In genomic region chr6:158031445-158032353, GRCh38 we compare ENCODE assay signal across 1 cellular context.
TF ChIP-seq lines count a peak whose summit lies in the region.

No MANE protein-coding gene starts in this region.

TF ChIP-seq in HepG2, 621 proteins besides CTCF, POLR2A, EP300 and RAD21 (continues in another document):
- TF ChIP-seq THRA (CRISPR knock-in tag; IDR thresholded peaks at IDR 0.05; ENCODE audit: borderline replicate concordance) (peak; percentile 70; the same call in 1 of the 2 replicates), ZBTB33 (CRISPR knock-in tag; IDR thresholded peaks at IDR 0.05) (peak; percentile 69), ZNF263 (CRISPR knock-in tag; IDR thresholded peaks at IDR 0.05) (peak; percentile 87), ZNF580 (CRISPR knock-in tag; IDR thresholded peaks at IDR 0.05; ENCODE audit: borderline replicate concordance, low read depth) (no peak), ZC3H13 (CRISPR knock-in tag; IDR thresholded peaks at IDR 0.05) (no peak), ZBTB8A (CRISPR knock-in tag; IDR thresholded peaks at IDR 0.05; ENCODE audit: borderline replicate concordance, low read depth) (no peak), NPAS2 (CRISPR knock-in tag; IDR thresholded peaks at IDR 0.05; ENCODE audit: borderline replicate concordance) (no peak), ZFP41 (CRISPR knock-in tag; IDR thresholded peaks at IDR 0.05; ENCODE audit: borderline replicate concordance) (no peak), ZBTB38 (CRISPR knock-in tag; IDR thresholded peaks at IDR 0.05) (peak; percentile 58; the same call in 1 of the 2 replicates), ZNF329 (CRISPR knock-in tag; IDR thresholded peaks at IDR 0.05; ENCODE audit: low read depth) (no peak), ZNF501 (CRISPR knock-in tag; IDR thresholded peaks at IDR 0.05) (0 out of 2 replicates have a peak, but pooled peaks have one; percentile 27), AKAP8 (CRISPR knock-in tag; IDR thresholded peaks at IDR 0.05) (0 out of 2 replicates have a peak, but pooled peaks have one; percentile 67), ZNF740 (CRISPR knock-in tag; IDR thresholded peaks at IDR 0.05) (0 out of 2 replicates have a peak, but pooled peaks have one; percentile 63), MYC (CRISPR knock-in tag; IDR thresholded peaks at IDR 0.05; ENCODE audit: borderline replicate concordance) (no peak), SOX6 (IDR thresholded peaks at IDR 0.05) (no peak), SOX6 (CRISPR knock-in tag; IDR thresholded peaks at IDR 0.05) (0 out of 2 replicates have a peak, but pooled peaks have one; percentile 17), RXRA (CRISPR knock-in tag; IDR thresholded peaks at IDR 0.05) (peak; percentile 51; the same call in 1 of the 2 replicates), FOXJ3 (CRISPR knock-in tag; IDR thresholded peaks at IDR 0.05; ENCODE audit: borderline replicate concordance) (no peak), ZBTB14 (CRISPR knock-in tag; IDR thresholded peaks at IDR 0.05) (no peak), SALL2 (CRISPR knock-in tag; IDR thresholded peaks at IDR 0.05) (no peak), TBX3 (IDR thresholded peaks at IDR 0.05; ENCODE audit: borderline replicate concordance) (no peak), ZNF687 (CRISPR knock-in tag; IDR thresholded peaks at IDR 0.05) (peak; percentile 71), GPBP1L1 (CRISPR knock-in tag; IDR thresholded peaks at IDR 0.05) (no peak), SMARCC2 (IDR thresholded peaks at IDR 0.05) (no peak), FOXA1 (IDR thresholded peaks at IDR 0.05) (no peak), FOXA1 (CRISPR knock-in tag; IDR thresholded peaks at IDR 0.05) (no peak), ZNF546 (CRISPR knock-in tag; conservative IDR thresholded peaks at IDR 0.05) (no peak), NR2F6 (IDR thresholded peaks at IDR 0.05) (no peak), NR2F6 (CRISPR knock-in tag; IDR thresholded peaks at IDR 0.05) (0 out of 2 replicates have a peak, but pooled peaks have one; percentile 22), POLR2G (IDR thresholded peaks at IDR 0.05; ENCODE audit: low read depth, low read length) (peak; percentile 26; the same call in 1 of the 2 replicates), NFKBIZ (CRISPR knock-in tag; IDR thresholded peaks at IDR 0.05) (no peak), MXD3 (CRISPR knock-in tag; IDR thresholded peaks at IDR 0.05) (no peak), ZFP62 (CRISPR knock-in tag; IDR thresholded peaks at IDR 0.05) (no peak), BORCS8-MEF2B (CRISPR knock-in tag; IDR thresholded peaks at IDR 0.05) (0 out of 2 replicates have a peak, but pooled peaks have one; percentile 24), ZKSCAN5 (CRISPR knock-in tag; IDR thresholded peaks at IDR 0.05) (no peak), SP140L (CRISPR knock-in tag; IDR thresholded peaks at IDR 0.05; ENCODE audit: borderline replicate concordance) (no peak)
- TF ChIP-seq, protein P1, sequence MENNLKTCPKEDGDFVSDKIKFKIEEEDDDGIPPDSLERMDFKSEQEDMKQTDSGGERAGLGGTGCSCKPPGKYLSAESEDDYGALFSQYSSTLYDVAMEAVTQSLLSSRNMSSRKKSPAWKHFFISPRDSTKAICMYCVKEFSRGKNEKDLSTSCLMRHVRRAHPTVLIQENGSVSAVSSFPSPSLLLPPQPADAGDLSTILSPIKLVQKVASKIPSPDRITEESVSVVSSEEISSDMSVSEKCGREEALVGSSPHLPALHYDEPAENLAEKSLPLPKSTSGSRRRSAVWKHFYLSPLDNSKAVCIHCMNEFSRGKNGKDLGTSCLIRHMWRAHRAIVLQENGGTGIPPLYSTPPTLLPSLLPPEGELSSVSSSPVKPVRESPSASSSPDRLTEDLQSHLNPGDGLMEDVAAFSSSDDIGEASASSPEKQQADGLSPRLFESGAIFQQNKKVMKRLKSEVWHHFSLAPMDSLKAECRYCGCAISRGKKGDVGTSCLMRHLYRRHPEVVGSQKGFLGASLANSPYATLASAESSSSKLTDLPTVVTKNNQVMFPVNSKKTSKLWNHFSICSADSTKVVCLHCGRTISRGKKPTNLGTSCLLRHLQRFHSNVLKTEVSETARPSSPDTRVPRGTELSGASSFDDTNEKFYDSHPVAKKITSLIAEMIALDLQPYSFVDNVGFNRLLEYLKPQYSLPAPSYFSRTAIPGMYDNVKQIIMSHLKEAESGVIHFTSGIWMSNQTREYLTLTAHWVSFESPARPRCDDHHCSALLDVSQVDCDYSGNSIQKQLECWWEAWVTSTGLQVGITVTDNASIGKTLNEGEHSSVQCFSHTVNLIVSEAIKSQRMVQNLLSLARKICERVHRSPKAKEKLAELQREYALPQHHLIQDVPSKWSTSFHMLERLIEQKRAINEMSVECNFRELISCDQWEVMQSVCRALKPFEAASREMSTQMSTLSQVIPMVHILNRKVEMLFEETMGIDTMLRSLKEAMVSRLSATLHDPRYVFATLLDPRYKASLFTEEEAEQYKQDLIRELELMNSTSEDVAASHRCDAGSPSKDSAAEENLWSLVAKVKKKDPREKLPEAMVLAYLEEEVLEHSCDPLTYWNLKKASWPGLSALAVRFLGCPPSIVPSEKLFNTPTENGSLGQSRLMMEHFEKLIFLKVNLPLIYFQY (CRISPR knock-in tag; IDR thresholded peaks at IDR 0.05; ENCODE audit: borderline replicate concordance): no peak
- TF ChIP-seq, protein P2, sequence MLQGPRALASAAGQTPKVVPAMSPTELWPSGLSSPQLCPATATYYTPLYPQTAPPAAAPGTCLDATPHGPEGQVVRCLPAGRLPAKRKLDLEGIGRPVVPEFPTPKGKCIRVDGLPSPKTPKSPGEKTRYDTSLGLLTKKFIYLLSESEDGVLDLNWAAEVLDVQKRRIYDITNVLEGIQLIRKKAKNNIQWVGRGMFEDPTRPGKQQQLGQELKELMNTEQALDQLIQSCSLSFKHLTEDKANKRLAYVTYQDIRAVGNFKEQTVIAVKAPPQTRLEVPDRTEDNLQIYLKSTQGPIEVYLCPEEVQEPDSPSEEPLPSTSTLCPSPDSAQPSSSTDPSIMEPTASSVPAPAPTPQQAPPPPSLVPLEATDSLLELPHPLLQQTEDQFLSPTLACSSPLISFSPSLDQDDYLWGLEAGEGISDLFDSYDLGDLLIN (CRISPR knock-in tag; IDR thresholded peaks at IDR 0.05; ENCODE audit: borderline replicate concordance): no peak
